Comparison of ENCODE assay signal across 12 cellular contexts in the genomic region with DNA sequence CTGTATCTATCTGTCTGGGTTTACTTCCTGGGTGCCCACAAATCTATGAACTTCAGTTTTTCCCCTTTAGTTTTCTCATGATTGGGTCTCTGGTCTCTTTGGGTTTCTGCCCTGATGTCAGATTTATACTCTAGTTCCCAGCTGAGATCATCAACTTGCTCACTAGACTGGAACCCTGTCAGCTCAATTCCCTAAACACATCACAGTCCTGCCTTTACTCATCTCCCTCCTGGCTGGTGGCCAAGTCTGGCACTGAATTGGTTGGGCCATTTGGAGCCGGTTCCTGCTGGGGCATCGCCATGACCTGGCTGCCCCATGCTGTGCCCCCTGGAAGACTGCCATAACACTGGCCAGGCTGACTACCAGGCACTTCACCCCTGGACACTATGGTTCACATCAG.
A peak's percentile ranks its signal among the peaks of the same experiment; 100 is the strongest.
DNase-seq lines count a peak whose midpoint lies in the region; ATAC-seq and TF ChIP-seq lines count a peak whose summit lies in the region.
"Had no signal": no experiment of that assay in that cellular context is flagged by ENCODE, and none has a peak within 500 bp of the region (broad histone marks: within the 10 kb centered on the region; RNA-seq: fewer than 3 reads in every experiment).

No MANE protein-coding gene starts in this region.

- H3K4me1 Mint-ChIP-seq in CD4-positive, alpha-beta memory T cell = no peaks in the 10 kb centered on the region

- no peak overlapping the region for H3K27ac Mint-ChIP-seq in CD4-positive, alpha-beta memory T cell
- H3K27ac Mint-ChIP-seq: CD4-positive, alpha-beta T cell had no signal

- no peaks in the 10 kb centered on the region for H3K27me3 ChIP-seq in BE2C
- H3K27me3 ChIP-seq in MG63 = no peaks in the 10 kb centered on the region
- no peaks in the 10 kb centered on the region for H3K27me3 ChIP-seq in CD4-positive, alpha-beta memory T cell (ENCODE audit: insufficient read depth, low read length)

- H3K4me3 ChIP-seq in BE2C (ENCODE audit: low read depth, low read length) (no peak overlapping the region), MG63 (no peak overlapping the region), fibroblast of mammary gland (ENCODE audit: control insufficient read depth, low read depth, low read length) (no peak overlapping the region)
- H3K4me3 ChIP-seq in CD4-positive, alpha-beta memory T cell (ENCODE audit: low read length in 2 of 2) = no peak overlapping the region

- no peaks in the 10 kb centered on the region; the same call in 1 of the 2 replicates for H3K4me1 ChIP-seq in BE2C
- H3K4me1 ChIP-seq in CD4-positive, alpha-beta memory T cell (ENCODE audit: insufficient read depth, low read length) = no peaks in the 10 kb centered on the region

- no peak for TF ChIP-seq CTCF in BE2C (IDR thresholded peaks at IDR 0.05; ENCODE audit: low read depth, low read length)
- TF ChIP-seq CTCF in fibroblast of mammary gland (conservative IDR thresholded peaks at IDR 0.05; ENCODE audit: control insufficient read depth, insufficient read depth, low read depth, low read length) = no peak

- H3K9me3 Mint-ChIP-seq in CD4-positive, alpha-beta memory T cell = peaks cover 0 to 6% (median 0%) of the 10 kb centered on the region in 8 donors

- peak; percentile 74 for DNase-seq in BE2C
- DNase-seq in MG63 = peak; percentile 96
- DNase-seq in fibroblast of mammary gland (ENCODE audit: low read depth) = peak; percentile 75
- no peak for DNase-seq in CD4-positive, alpha-beta memory T cell
- no peak for DNase-seq in NK-92 (lab: John Stamatoyannopoulos, UW; ENCODE audit: unreplicated experiment)
- no peak for DNase-seq in GDM1 (lab: John Stamatoyannopoulos, UW)
- no peak for DNase-seq in NCI-H1048 (lab: John Stamatoyannopoulos, UW)
- DNase-seq: amniotic stem cell; CD4-positive, alpha-beta T cell; NCI-H510A treated with DMSO at 0.1 percent for 48 hours; stimulated activated CD4-positive, alpha-beta T cell treated with anti-CD3 and anti-CD28 coated beads, Interleukin-1b, Interleukin-23, amount 100 ng/mL, for 48 hours had no signal

- H3K9me3 ChIP-seq in BE2C (no peaks in the 10 kb centered on the region), MG63 (no peaks in the 10 kb centered on the region)
- H3K9me3 ChIP-seq in CD4-positive, alpha-beta memory T cell (ENCODE audit: control insufficient read depth in 1 of 2, low read length in 2 of 2) = no peaks in the 10 kb centered on the region

- H3K27me3 Mint-ChIP-seq in CD4-positive, alpha-beta memory T cell = no peaks in the 10 kb centered on the region
- H3K27me3 Mint-ChIP-seq: CD4-positive, alpha-beta T cell had no signal

- CTCF ChIA-PET in CD4-positive, alpha-beta memory T cell (lab: Charles Lee; ENCODE audit: partially characterized antibody) = no interaction called here

- H3K36me3 ChIP-seq in BE2C (no peaks in the 10 kb centered on the region), MG63 (no peaks in the 10 kb centered on the region)
- no peaks in the 10 kb centered on the region for H3K36me3 ChIP-seq in CD4-positive, alpha-beta memory T cell (ENCODE audit: insufficient read depth, low read length)

- H3K27ac ChIP-seq in CD4-positive, alpha-beta memory T cell (ENCODE audit: low read depth, low read length) = no peak overlapping the region

- H3K4me3 Mint-ChIP-seq in CD4-positive, alpha-beta memory T cell = no peak overlapping the region
- H3K4me3 Mint-ChIP-seq: CD4-positive, alpha-beta T cell had no signal

- POLR2A ChIA-PET in CD4-positive, alpha-beta memory T cell (lab: Charles Lee; ENCODE audit: partially characterized antibody) = no interaction called here

- peak; percentile 64 for ATAC-seq in GM18907 (IDR thresholded peaks at IDR 0.05; ENCODE audit: unreplicated experiment)

- intact Hi-C loops in CD4-positive, alpha-beta memory T cell (cut with micrococcal nuclease) = no loop called here

- peaks cover 49 to 64% of the 10 kb centered on the region in 2 donors for H3K36me3 Mint-ChIP-seq in CD4-positive, alpha-beta memory T cell

Comparison
In these comparisons a context has a peak if more than half of its experiments do, and no peak if none do; other contexts are left out.
1. DNase-seq: peak in BE2C (single experiment), MG63 (single experiment) and fibroblast of mammary gland (single experiment); none in CD4-positive, alpha-beta memory T cell (0 of 5), NK-92 (single experiment), GDM1 (single experiment) and NCI-H1048 (single experiment).